31 cellular contexts compared by ENCODE assay signal in the genomic region with DNA sequence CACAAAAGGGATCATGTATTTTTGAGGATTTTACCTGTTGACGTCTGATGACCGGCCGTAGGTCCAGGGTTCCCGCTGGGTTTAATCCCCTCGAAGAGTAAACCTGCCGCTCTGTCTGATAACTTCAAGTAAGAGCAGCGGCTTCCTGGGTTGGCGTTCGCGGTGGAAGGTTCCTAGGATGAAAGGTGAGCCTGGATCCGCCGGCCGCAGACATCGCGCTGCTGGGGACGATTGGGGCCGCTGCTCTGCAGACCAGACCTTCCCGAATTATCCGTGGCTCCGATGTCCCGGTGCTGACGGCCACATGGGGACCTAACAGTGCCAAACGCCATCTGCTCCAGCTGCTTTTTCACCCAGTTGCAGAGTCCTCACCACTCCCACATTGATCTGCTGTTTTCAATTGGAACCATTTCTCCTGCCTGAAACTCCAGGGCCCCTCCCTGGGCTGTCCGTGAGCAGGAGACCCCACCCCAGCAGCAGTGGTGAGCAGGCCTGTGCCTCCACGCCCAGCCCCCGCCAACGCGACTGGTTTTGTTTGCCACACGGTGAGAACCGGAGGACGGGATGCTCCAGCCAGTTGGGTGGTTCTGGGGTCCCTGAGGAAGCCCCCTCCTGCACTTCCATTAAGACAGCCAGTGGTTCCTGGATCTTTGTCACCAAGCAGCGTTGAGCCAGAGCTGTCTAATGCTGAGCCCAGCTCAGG.
"Had no signal": no experiment of that assay in that cellular context is flagged by ENCODE, and none has a peak within 500 bp of the region (broad histone marks: within the 10 kb centered on the region; RNA-seq: fewer than 3 reads in every experiment).

No MANE protein-coding gene starts in this region.

- H3K27me3 Mint-ChIP-seq: activated CD4-positive, alpha-beta T cell treated with anti-CD3 and anti-CD28 coated beads, Interleukin-2, amount 10 ng/mL, durations not matched to agents 24 days and 14 days; activated CD8-positive, alpha-beta T cell treated with anti-CD3 and anti-CD28 coated beads for 36 hours; activated naive CD8-positive, alpha-beta T cell; activated naive CD8-positive, alpha-beta T cell treated with anti-CD3 and anti-CD28 coated beads, Interleukin-2, amount 50 U/mL, for 24 hours; activated T-cell treated with anti-CD3 and anti-CD28 coated beads, Interleukin-2, amount 50 U/mL, for 24 hours had no signal

- H3K27ac ChIP-seq: brain microvascular endothelial cell, KMS-11, PC-9, RWPE1, SK-N-MC had no signal

- H3K9ac ChIP-seq: KMS-11 had no signal

- H3K4me3 Mint-ChIP-seq: activated CD4-positive, alpha-beta T cell treated with anti-CD3 and anti-CD28 coated beads, Interleukin-2, amount 10 ng/mL, durations not matched to agents 24 days and 14 days; activated CD8-positive, alpha-beta T cell treated with anti-CD3 and anti-CD28 coated beads for 36 hours; activated naive CD4-positive, alpha-beta T cell treated with anti-CD3 and anti-CD28 coated beads for 36 hours; activated naive CD8-positive, alpha-beta T cell; activated naive CD8-positive, alpha-beta T cell treated with anti-CD3 and anti-CD28 coated beads, Interleukin-2, amount 50 U/mL, for 24 hours; activated T-cell treated with anti-CD3 and anti-CD28 coated beads, Interleukin-2, amount 50 U/mL, for 24 hours; T-helper 1 cell treated with Interleukin-12 subunit alpha and Interleukin-12 subunit beta and Interleukin-4 antibody, amounts not matched to agents 30 μg/mL and 1 μg/mL, for 36 hours; T-helper 2 cell treated with Interferon-gamma antibody and Interleukin-4, amounts not matched to agents 5 μg/mL and 100 μg/mL, for 36 hours had no signal

- H3K27ac Mint-ChIP-seq: activated naive CD4-positive, alpha-beta T cell treated with anti-CD3 and anti-CD28 coated beads for 36 hours; activated naive CD8-positive, alpha-beta T cell; activated naive CD8-positive, alpha-beta T cell treated with anti-CD3 and anti-CD28 coated beads, Interleukin-2, amount 50 U/mL, for 24 hours; activated T-cell treated with anti-CD3 and anti-CD28 coated beads, Interleukin-2, amount 50 U/mL, for 24 hours; activated T-helper 2 cell treated with anti-CD3 and anti-CD28 coated beads, Interferon-gamma antibody, Interleukin-2, Interleukin-4, amounts not matched to agents 10 μg/mL and 5 μg/mL and 100 μg/mL, durations not matched to agents 14 hours and 24 hours and 36 hours; T-helper 1 cell treated with Interleukin-12 subunit alpha and Interleukin-12 subunit beta and Interleukin-4 antibody, amounts not matched to agents 30 μg/mL and 1 μg/mL, for 36 hours; T-helper 2 cell treated with Interferon-gamma antibody and Interleukin-4, amounts not matched to agents 5 μg/mL and 100 μg/mL, for 36 hours had no signal

- H3K9me3 Mint-ChIP-seq: activated CD4-positive, alpha-beta T cell treated with anti-CD3 and anti-CD28 coated beads, Interleukin-2, amount 10 ng/mL, durations not matched to agents 24 days and 14 days; activated CD8-positive, alpha-beta T cell treated with anti-CD3 and anti-CD28 coated beads for 36 hours; activated naive CD4-positive, alpha-beta T cell treated with anti-CD3 and anti-CD28 coated beads for 36 hours; activated naive CD8-positive, alpha-beta T cell treated with anti-CD3 and anti-CD28 coated beads, Interleukin-2, amount 50 U/mL, for 24 hours; activated T-cell treated with anti-CD3 and anti-CD28 coated beads, Interleukin-2, amount 50 U/mL, for 24 hours; activated T-helper 2 cell treated with anti-CD3 and anti-CD28 coated beads, Interferon-gamma antibody, Interleukin-2, Interleukin-4, amounts not matched to agents 10 μg/mL and 5 μg/mL and 100 μg/mL, durations not matched to agents 14 hours and 24 hours and 36 hours; T-helper 1 cell treated with Interleukin-12 subunit alpha and Interleukin-12 subunit beta and Interleukin-4 antibody, amounts not matched to agents 30 μg/mL and 1 μg/mL, for 36 hours; T-helper 2 cell treated with Interferon-gamma antibody and Interleukin-4, amounts not matched to agents 5 μg/mL and 100 μg/mL, for 36 hours had no signal

- H3K4me1 Mint-ChIP-seq: activated CD4-positive, alpha-beta T cell treated with anti-CD3 and anti-CD28 coated beads, Interleukin-2, amount 10 ng/mL, durations not matched to agents 24 days and 14 days; activated naive CD8-positive, alpha-beta T cell treated with anti-CD3 and anti-CD28 coated beads, Interleukin-2, amount 50 U/mL, for 24 hours had no signal

- H2AFZ ChIP-seq: PC-9 had no signal

- H3K4me2 ChIP-seq: KMS-11, PC-9 had no signal

- DNase-seq: activated CD4-positive, alpha-beta T cell treated with anti-CD3 and anti-CD28 coated beads, Interleukin-2, amount 10 ng/mL, durations not matched to agents 24 days and 14 days; activated CD4-positive, alpha-beta T cell treated with anti-CD3 and anti-CD28 coated beads, Interleukin-2, amount 50 U/mL, for 4 hours; activated CD8-positive, alpha-beta T cell treated with anti-CD3 and anti-CD28 coated beads for 36 hours; activated gamma-delta T cell; activated naive CD4-positive, alpha-beta T cell treated with anti-CD3 and anti-CD28 coated beads for 36 hours; activated naive CD8-positive, alpha-beta T cell treated with anti-CD3 and anti-CD28 coated beads, Interleukin-2, amount 50 U/mL, for 24 hours; activated T-cell treated with anti-CD3 and anti-CD28 coated beads, Interleukin-2, amount 50 U/mL, for 24 hours; anterior cingulate cortex; brain microvascular endothelial cell; MM.1S; MV-4-11; NCI-H1092; NCI-H1436 treated with DMSO at 0.1 percent for 48 hours; NCI-H1694 treated with DMSO at 0.1 percent for 48 hours; NCI-H2029; NCI-H345; NCI-H510A; NCI-H526; NCI-H748 treated with DMSO at 0.1 percent for 48 hours; NK-92 treated with Interleukin-12 subunit alpha and Interleukin-12 subunit beta, amount 100 ng/mL, for 24 hours; PC-9; Right ventricle myocardium superior had no signal

- H3K27me3 ChIP-seq: brain microvascular endothelial cell had no signal

- H3K4me3 ChIP-seq: PC-9, SK-N-MC had no signal

- ATAC-seq: activated CD8-positive, alpha-beta T cell treated with anti-CD3 and anti-CD28 coated beads for 36 hours; activated naive CD8-positive, alpha-beta T cell treated with anti-CD3 and anti-CD28 coated beads, Interleukin-2, amount 50 U/mL, for 24 hours had no signal

- FAIRE-seq: RCC 7860, TTC549 had no signal
